ENCODE assay signal across 20 cellular contexts in genomic region chr15:67551207-67551743, GRCh38.
"Had no signal": no experiment of that assay in that cellular context is flagged by ENCODE, and none has a peak within 500 bp of the region (broad histone marks: within the 10 kb centered on the region; RNA-seq: fewer than 3 reads in every experiment).

No MANE protein-coding gene starts in this region.

- H3K4me3 ChIP-seq: colonic mucosa, hepatocyte, left ventricle myocardium inferior, lower lobe of right lung, pancreas, prostate gland, sigmoid colon, thyroid gland, upper lobe of right lung, vagina had no signal

- H3K36me3 ChIP-seq: colonic mucosa, prostate gland, thyroid gland had no signal

- H3K27ac ChIP-seq: colonic mucosa, hepatocyte, lower lobe of right lung, pancreas, prostate gland, thyroid gland, upper lobe of right lung, vagina had no signal

- H2AFZ ChIP-seq: hepatocyte had no signal

- H3K27me3 ChIP-seq: colonic mucosa, hepatocyte, pancreas, sigmoid colon, thyroid gland, upper lobe of right lung, vagina had no signal

- DNase-seq: cerebellar nuclear complex; colonic mucosa; dermis blood vessel endothelial cell; kidney; left cardiac atrium; left ventricle myocardium inferior; lower lobe of right lung; midbrain; naive B cell; occipital lobe; pancreas; sigmoid colon; stimulated activated CD4-positive, alpha-beta T cell treated with anti-CD3 and anti-CD28 coated beads, Interleukin-12 subunit alpha, Interleukin-12 subunit beta, amount 100 ng/mL, for 4 hours; stimulated activated naive CD4-positive, alpha-beta T cell treated with Interleukin-2 at 50 U/mL for 16 hours; thyroid gland; upper lobe of right lung had no signal

- FAIRE-seq: kidney, pancreas, small intestine had no signal

- H3K4me1 ChIP-seq: prostate gland, thyroid gland, vagina had no signal

- ATAC-seq: lower lobe of right lung, pancreas, upper lobe of right lung had no signal

- H3K9me3 ChIP-seq: colonic mucosa, left ventricle myocardium inferior, lower lobe of right lung, pancreas, prostate gland, sigmoid colon, thyroid gland, upper lobe of right lung, vagina had no signal

- H3K4me2 ChIP-seq: hepatocyte had no signal
